ENCODE assay signal across 1 cellular context in the genomic region with DNA sequence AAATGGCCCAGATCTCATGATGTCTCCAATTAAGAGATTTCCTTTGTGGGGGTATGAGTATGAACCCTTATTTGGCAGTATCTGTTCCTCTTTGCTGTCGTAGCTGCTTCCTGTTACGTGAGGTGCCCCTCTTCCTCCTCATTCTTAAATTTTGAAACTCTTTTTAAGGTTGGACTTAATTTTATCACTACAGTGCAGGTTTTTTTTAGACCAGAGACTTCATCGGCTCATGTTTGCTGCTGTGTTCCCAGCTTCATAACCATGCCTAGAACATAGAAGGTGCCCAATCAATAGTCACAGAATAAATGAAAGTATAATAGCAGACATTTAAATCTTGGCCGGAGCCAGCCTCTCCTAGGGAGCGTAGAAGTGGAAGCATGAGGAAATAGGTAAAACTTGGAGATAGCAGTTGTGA.
TF ChIP-seq lines count a peak whose summit lies in the region.

No MANE protein-coding gene starts in this region.

TF ChIP-seq in HepG2, 621 proteins besides CTCF, POLR2A, EP300 and RAD21 (continued from another document):
- no peak for TF ChIP-seq CEBPB (IDR thresholded peaks at IDR 0.05; ENCODE audit: borderline replicate concordance, low read depth, low read length)
- TF ChIP-seq ZNF446 (CRISPR knock-in tag; IDR thresholded peaks at IDR 0.05): no peak
- no peak for TF ChIP-seq KDM3A (CRISPR knock-in tag; IDR thresholded peaks at IDR 0.05; ENCODE audit: low read depth)
- TF ChIP-seq AGO2 (optimal IDR thresholded peaks at IDR 0.05; ENCODE audit: low read depth, low read length): no peak
- TF ChIP-seq, protein P1, sequence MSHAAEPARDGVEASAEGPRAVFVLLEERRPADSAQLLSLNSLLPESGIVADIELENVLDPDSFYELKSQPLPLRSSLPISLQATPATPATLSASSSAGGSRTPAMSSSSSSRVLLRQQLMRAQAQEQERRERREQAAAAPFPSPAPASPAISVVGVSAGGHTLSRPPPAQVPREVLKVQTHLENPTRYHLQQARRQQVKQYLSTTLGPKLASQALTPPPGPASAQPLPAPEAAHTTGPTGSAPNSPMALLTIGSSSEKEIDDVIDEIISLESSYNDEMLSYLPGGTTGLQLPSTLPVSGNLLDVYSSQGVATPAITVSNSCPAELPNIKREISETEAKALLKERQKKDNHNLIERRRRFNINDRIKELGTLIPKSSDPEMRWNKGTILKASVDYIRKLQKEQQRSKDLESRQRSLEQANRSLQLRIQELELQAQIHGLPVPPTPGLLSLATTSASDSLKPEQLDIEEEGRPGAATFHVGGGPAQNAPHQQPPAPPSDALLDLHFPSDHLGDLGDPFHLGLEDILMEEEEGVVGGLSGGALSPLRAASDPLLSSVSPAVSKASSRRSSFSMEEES (CRISPR knock-in tag; IDR thresholded peaks at IDR 0.05): no peak
